ENCODE assay signal across 21 cellular contexts in genomic region chr15:42093966-42094365, GRCh38. TPM values are rescaled to one million over a fixed set of nuclear protein-coding genes. Genes with fewer than 3 reads are reported as not detected.
DNase-seq lines count a peak whose midpoint lies in the region; ATAC-seq, FAIRE-seq and TF ChIP-seq lines count a peak whose summit lies in the region.
"Had no signal": no experiment of that assay in that cellular context is flagged by ENCODE, and none has a peak within 500 bp of the region (broad histone marks: within the 10 kb centered on the region; RNA-seq: fewer than 3 reads in every experiment).

No MANE protein-coding gene starts in this region.

- H3K9me2 ChIP-seq in HCT116 (ENCODE audit: insufficient read depth): no peaks in the 10 kb centered on the region

- intact Hi-C loops in HCT116 (cut with micrococcal nuclease) (no loop called here), GM12878 (cut with micrococcal nuclease; ENCODE audit: unreplicated experiment) (no loop called here)

- H3K36me3 ChIP-seq in BLaER1 treated with 17β-estradiol and CSF1 and Interleukin-3, amounts not matched to agents 10 nM and 100 nM: no peaks in the 10 kb centered on the region
- H3K36me3 ChIP-seq in HCT116 (ENCODE audit: control insufficient read depth in 1 of 2, insufficient read depth in 2 of 2, low read length in 2 of 2): no peaks in the 10 kb centered on the region
- no peaks in the 10 kb centered on the region for H3K36me3 ChIP-seq in GM12878 (ENCODE audit: control insufficient read depth in 2 of 2, insufficient read depth in 2 of 2, low read length in 1 of 2)
- no peaks in the 10 kb centered on the region for H3K36me3 ChIP-seq in trophoblast cell (ENCODE audit: control insufficient read depth in 1 of 2, insufficient read depth in 2 of 2, low read length in 2 of 2)
- H3K36me3 ChIP-seq: HAP-1 had no signal

- CTCF ChIA-PET in HCT116 (lab: Charles Lee) (interaction anchor here (0.9 to 2.9 kb wide), 3 partner anchors 9 to 44 kb away, joined by 3 to 14 read pairs (median 4); no protein-coding TSS in a partner anchor), GM12878 (lab: Yijun Ruan, JAX) (interaction anchor here (0.8 kb wide), 1 partner anchor 11 kb away, joined by 3 read pairs; no protein-coding TSS in a partner anchor)

- H2AK5ac ChIP-seq in trophoblast cell (ENCODE audit: low read length): no peak overlapping the region

- H3K4me2 ChIP-seq in BLaER1 treated with 17β-estradiol and CSF1 and Interleukin-3, amounts not matched to agents 10 nM and 100 nM: peak overlapping the region; percentile 22 to 96 (median 89)
- H3K4me2 ChIP-seq in HCT116 (ENCODE audit: low read length) (no peak overlapping the region), GM12878 (ENCODE audit: control insufficient read depth, insufficient read depth) (no peak overlapping the region), trophoblast cell (ENCODE audit: low read length) (no peak overlapping the region)
- H3K4me2 ChIP-seq: A549, GM23338 had no signal

- peak overlapping the region; percentile 41 for H2AFZ ChIP-seq in HCT116 (ENCODE audit: low read depth, low read length, poor library complexity, severe bottlenecking)
- no peak overlapping the region for H2AFZ ChIP-seq in GM12878 (ENCODE audit: control insufficient read depth, low read depth, low read length)
- no peak overlapping the region for H2AFZ ChIP-seq in trophoblast cell (ENCODE audit: insufficient read depth, low read length, poor library complexity)
- H2AFZ ChIP-seq: GM23338 had no signal

- no peak overlapping the region for H4K12ac ChIP-seq in trophoblast cell (ENCODE audit: low read depth, low read length)

- no peak overlapping the region for H3K14ac ChIP-seq in trophoblast cell (ENCODE audit: low read length)

- no peak for DNase-seq in HCT116 (ENCODE audit: low read depth, low spot score)
- DNase-seq in GM12878 (ENCODE audit: low read depth, low spot score): no peak
- no peak for DNase-seq in trophoblast cell
- DNase-seq in AG08396 (ENCODE audit: low spot score): no peak
- no peak for DNase-seq in NCI-H345 (lab: John Stamatoyannopoulos, UW)
- DNase-seq in cerebellum (ENCODE audit: low spot score): no peak
- DNase-seq: AML-193; CD4-positive, alpha-beta memory T cell; EL; HFFc6 had no signal

- H4K8ac ChIP-seq in trophoblast cell (ENCODE audit: low read depth, low read length): no peak overlapping the region

- H3K9ac ChIP-seq in BLaER1 treated with 17β-estradiol and CSF1 and Interleukin-3, amounts not matched to agents 10 nM and 100 nM: peak overlapping the region in 7 of 11 experiments; percentile 4 to 57 (median 26); a peak in 9 of 22 replicates
- H3K9ac ChIP-seq in HCT116 (ENCODE audit: low read length) (no peak overlapping the region), GM12878 (ENCODE audit: control insufficient read depth, insufficient read depth, low read length) (no peak overlapping the region), trophoblast cell (ENCODE audit: low read length) (no peak overlapping the region)

- H3K4me1 ChIP-seq in BLaER1 treated with 17β-estradiol and CSF1 and Interleukin-3, amounts not matched to agents 10 nM and 100 nM: peaks cover 23 to 56% (median 49%) of the 10 kb centered on the region in 10 experiments
- peaks cover 11 to 38% of the 10 kb centered on the region in 2 experiments for H3K4me1 ChIP-seq in HCT116 (ENCODE audit: control insufficient read depth in 1 of 2, insufficient read depth in 2 of 2, low read length in 2 of 2)
- no peaks in the 10 kb centered on the region; the same call in 1 of the 2 replicates for H3K4me1 ChIP-seq in GM12878 (ENCODE audit: control insufficient read depth, insufficient read depth, low read length)
- peaks cover 10 to 15% of the 10 kb centered on the region in 2 experiments for H3K4me1 ChIP-seq in trophoblast cell (ENCODE audit: control insufficient read depth in 1 of 2, insufficient read depth in 2 of 2, low read length in 2 of 2)
- H3K4me1 ChIP-seq: A549 had no signal

- FAIRE-seq in GM12878 (lab: Jason Lieb, UNC): no peak
- FAIRE-seq: A549, D721Med, G401.6, GM12892, K562 had no signal

- peak overlapping the region in 1 of 10 experiments; percentile 3; a peak in 1 of 20 replicates for H3K4me3 ChIP-seq in BLaER1 treated with 17β-estradiol and CSF1 and Interleukin-3, amounts not matched to agents 10 nM and 100 nM
- H3K4me3 ChIP-seq in HCT116 (replicated peaks in 1 of 2; ENCODE audit: low read depth in 1 of 2, low read length in 2 of 2): no peak overlapping the region
- H3K4me3 ChIP-seq in GM12878: no peak overlapping the region
- no peak overlapping the region for H3K4me3 ChIP-seq in trophoblast cell (ENCODE audit: low read depth, low read length)
- H3K4me3 ChIP-seq: A549, GM23338, HAP-1, K562 had no signal

- RAD21 ChIA-PET in HCT116 (lab: Charles Lee; ENCODE audit: low non-redundant PET in 1 of 2, low total read pairs in 2 of 2, uncharacterized antibody in 2 of 2, unreplicated experiment in 2 of 2) (no interaction called here), GM12878 (lab: Charles Lee; ENCODE audit: unreplicated experiment) (no interaction called here)

- no peak overlapping the region for H3K23ac ChIP-seq in trophoblast cell (ENCODE audit: low read length)

- POLR2A ChIA-PET in HCT116 (lab: Charles Lee): no interaction called here
- POLR2A ChIA-PET in GM12878 (lab: Charles Lee): interaction anchor here (1.1 kb wide), 1 partner anchor 27 kb away, joined by 5 read pairs; no protein-coding TSS in a partner anchor

- TF ChIP-seq EP300 in GM12878 (IDR thresholded peaks at IDR 0.05; ENCODE audit: borderline replicate concordance in 1 of 2, control insufficient read depth in 1 of 2, low read depth in 2 of 2, low read length in 2 of 2): no peak

- no peak overlapping the region for H3K4ac ChIP-seq in trophoblast cell (ENCODE audit: low read depth, low read length)

- no peak overlapping the region for H3K18ac ChIP-seq in trophoblast cell (ENCODE audit: low read length)

- peak overlapping the region; percentile 4 for H4K91ac ChIP-seq in trophoblast cell (ENCODE audit: low read depth, low read length)

- no peak for TF ChIP-seq POLR2A in HCT116 (IDR thresholded peaks at IDR 0.05; ENCODE audit: borderline replicate concordance, extremely low read depth, insufficient read depth, insufficient read length)
- no peak for TF ChIP-seq POLR2A in GM12878 (IDR thresholded peaks at IDR 0.05; ENCODE audit: low read depth, low read length)

- ATAC-seq in HCT116: no peak
- no peak for ATAC-seq in GM12878
- ATAC-seq in HG03280 (IDR thresholded peaks at IDR 0.05; ENCODE audit: unreplicated experiment): no peak
- ATAC-seq: A549, K562 had no signal

- no peaks in the 10 kb centered on the region for H3K79me2 ChIP-seq in HCT116 (ENCODE audit: insufficient read depth, low read length)
- no peaks in the 10 kb centered on the region for H3K79me2 ChIP-seq in GM12878 (ENCODE audit: control insufficient read depth, insufficient read depth, low read length)
- H3K79me2 ChIP-seq in trophoblast cell (ENCODE audit: control insufficient read depth, insufficient read depth, low read length, poor library complexity): no peaks in the 10 kb centered on the region

- 0 out of 22 replicates have a peak overlapping the region, but pooled peaks of 1 of the 11 experiments have one; percentile 10 for H3K27ac ChIP-seq in BLaER1 treated with 17β-estradiol and CSF1 and Interleukin-3, amounts not matched to agents 10 nM and 100 nM
- H3K27ac ChIP-seq in HCT116 (ENCODE audit: low read depth, low read length): no peak overlapping the region
- H3K27ac ChIP-seq in GM12878 (ENCODE audit: control insufficient read depth, insufficient read depth): no peak overlapping the region
- no peak overlapping the region for H3K27ac ChIP-seq in trophoblast cell (ENCODE audit: low read depth, low read length)
- H3K27ac ChIP-seq: A549, HL-60 had no signal

- no peak for TF ChIP-seq RAD21 in HCT116 (IDR thresholded peaks at IDR 0.05; ENCODE audit: low read depth)
- no peak for TF ChIP-seq RAD21 in GM12878 (IDR thresholded peaks at IDR 0.05; ENCODE audit: insufficient read depth, low read depth, low read length)

- H3K27me3 ChIP-seq in BLaER1 treated with 17β-estradiol and CSF1 and Interleukin-3, amounts not matched to agents 10 nM and 100 nM: peaks cover 0 to 10% (median 0%) of the 10 kb centered on the region in 11 experiments; a peak in 1 of 22 replicates
- H3K27me3 ChIP-seq in HCT116 (ENCODE audit: insufficient read depth, low read length) (no peaks in the 10 kb centered on the region), GM12878 (replicated peaks in 1 of 2; ENCODE audit: control insufficient read depth in 2 of 2, insufficient read depth in 2 of 2, low read length in 1 of 2) (no peaks in the 10 kb centered on the region; a peak in 1 of 4 replicates), trophoblast cell (ENCODE audit: insufficient read depth, low read length) (peaks cover 2% of the 10 kb centered on the region)

- no TSS peak for BruUV-seq in HCT116 (replicated peaks; lab: Mats Ljungman, UMichigan)
- BruUV-seq in GM12878 (replicated peaks; lab: Mats Ljungman, UMichigan): no TSS peak

- H3K9me3 ChIP-seq in BLaER1 treated with 17β-estradiol and CSF1 and Interleukin-3, amounts not matched to agents 10 nM and 100 nM (replicated peaks in 1 of 11): 0 out of 22 replicates have a peak, but pooled peaks cover 0 to 4% (median 0%) of the 10 kb centered on the region in 11 experiments
- H3K9me3 ChIP-seq in HCT116 (ENCODE audit: control insufficient read depth in 1 of 2, insufficient read depth in 1 of 2, low read depth in 1 of 2, low read length in 2 of 2) (no peaks in the 10 kb centered on the region), GM12878 (replicated peaks; ENCODE audit: control insufficient read depth, insufficient read depth, low read length) (no peaks in the 10 kb centered on the region; the same call in 2 of the 3 replicates), trophoblast cell (ENCODE audit: insufficient read depth, low read depth, low read length) (peaks cover 1% of the 10 kb centered on the region)
- H3K9me3 ChIP-seq: A549, HAP-1 had no signal

- H4K20me1 ChIP-seq in BLaER1 treated with 17β-estradiol and CSF1 and Interleukin-3, amounts not matched to agents 10 nM and 100 nM: peaks cover 0 to 5% (median 0%) of the 10 kb centered on the region in 11 experiments; a peak in 4 of 22 replicates
- H4K20me1 ChIP-seq in HCT116 (ENCODE audit: insufficient read depth) (no peaks in the 10 kb centered on the region), GM12878 (ENCODE audit: control insufficient read depth, insufficient read depth) (no peaks in the 10 kb centered on the region)

- in situ Hi-C loops in GM12878 (cut with MboI): no loop called here

- SMC1A ChIA-PET in GM12878 (lab: Charles Lee; ENCODE audit: uncharacterized antibody, unreplicated experiment): no interaction called here

- no peak for TF ChIP-seq CTCF in HCT116 (IDR thresholded peaks at IDR 0.05 in 2 of 3, conservative IDR thresholded peaks at IDR 0.05 in 1 of 3; ENCODE audit: borderline replicate concordance in 1 of 3, insufficient read depth in 1 of 3, low read depth in 2 of 3, low read length in 2 of 3)
- no peak for TF ChIP-seq CTCF in GM12878 (IDR thresholded peaks at IDR 0.05 in 2 of 3, conservative IDR thresholded peaks at IDR 0.05 in 1 of 3; ENCODE audit: control insufficient read depth in 2 of 3, extremely low read depth in 1 of 3, insufficient read depth in 1 of 3, low read depth in 3 of 3, low read length in 3 of 3)

- WGBS in GM12878 (ENCODE audit: insufficient coverage, insufficient replicate concordance, low lambda C conversion rate, missing lambda C conversion rate): 12% methylated on average over 5 of the region's 7 CpGs
- WGBS in trophoblast cell (ENCODE audit: extremely low coverage, insufficient coverage, insufficient read length): no CpG with 5 or more reads among the region's 7 CpGs

- peaks cover 2% of the 10 kb centered on the region for H3K79me1 ChIP-seq in trophoblast cell (ENCODE audit: low read length)

- no peak overlapping the region for H2BK120ac ChIP-seq in trophoblast cell (ENCODE audit: insufficient read depth, low read length, poor library complexity)

- no peak overlapping the region for H2BK5ac ChIP-seq in trophoblast cell (ENCODE audit: low read depth, low read length, poor library complexity)

- no peak overlapping the region for H2BK12ac ChIP-seq in trophoblast cell (ENCODE audit: low read length)

RNA-seq across cellular contexts. Expression of gene PLA2G4D, which starts 0.4 kb away (rescaled TPM):
- total RNA-seq in HCT116 (2021; ENCODE audit: unreplicated experiment) (0.34 TPM), GM12878 (2014; rRNA removed) (not detected in 2 replicates), GM12878 (2014; rRNA removed; fragmentation: Illumina TruSeq; extraction: Trizol) (not detected in 2 replicates), GM12878 (2021) (not detected in 2 replicates), cerebellum (0.09 TPM)
- polyA plus RNA-seq in HCT116 (2012): 0.02 and 0.08 TPM in 2 replicates
- not detected in 2 replicates for total RNA-seq in GM12878 (2013; cell fraction: nucleolus; rRNA removed)
- not detected for polyA plus RNA-seq in GM12878 (2011; ENCODE audit: low read depth)
- polyA plus RNA-seq in GM12878 (2011; rRNA removed) (0.03 TPM in 1 of 2 replicates, not detected in the other), GM12878 (2014; fragmentation: Illumina TruSeq; extraction: Trizol) (not detected in 2 replicates), GM12878 (2014; fragmentation: Nextera tagmentation; extraction: Ambion mirVana) (not detected), GM12878 (2014; rRNA removed) (0.06 TPM in 1 of 2 replicates, not detected in the other), GM12878 (2016; fragmentation: Nextera tagmentation; extraction: Ambion mirVana) (not detected)
- polyA plus RNA-seq in GM12878 (2011; cell fraction: cytosol; rRNA removed): 0.02 TPM in 1 of 2 replicates, not detected in the other
- 0.06 TPM in 1 of 2 replicates, not detected in the other for polyA plus RNA-seq in GM12878 (2011; cell fraction: nucleus; rRNA removed)
- polyA plus RNA-seq in GM12878 (2012): not detected in 2 replicates
- polyA minus RNA-seq in GM12878 (2011; rRNA and poly(A)+ RNA removed): not detected in 2 replicates
- polyA minus RNA-seq in GM12878 (2011; cell fraction: cytosol; rRNA and poly(A)+ RNA removed): not detected in 2 replicates
- not detected in 2 replicates for polyA minus RNA-seq in GM12878 (2011; cell fraction: nucleus; rRNA and poly(A)+ RNA removed)
- polyA plus RNA-seq in trophoblast cell (2013): not detected in 2 replicates
- total RNA-seq: CD4-positive, alpha-beta memory T cell; HFFc6 had no signal
- polyA plus RNA-seq: A549; AG04450; CD4-positive, alpha-beta memory T cell; K562 had no signal

Comparison
In these comparisons a context has a peak if more than half of its experiments do, and no peak if none do; other contexts are left out.
1. H3K4me2 ChIP-seq: peak in BLaER1 treated with 17β-estradiol and CSF1 and Interleukin-3, amounts not matched to agents 10 nM and 100 nM (11 of 11); none in HCT116 (single experiment), GM12878 (single experiment) and trophoblast cell (single experiment).
2. H3K9ac ChIP-seq: peak in BLaER1 treated with 17β-estradiol and CSF1 and Interleukin-3, amounts not matched to agents 10 nM and 100 nM (7 of 11); none in HCT116 (single experiment), GM12878 (single experiment) and trophoblast cell (single experiment).